In the genomic region with DNA sequence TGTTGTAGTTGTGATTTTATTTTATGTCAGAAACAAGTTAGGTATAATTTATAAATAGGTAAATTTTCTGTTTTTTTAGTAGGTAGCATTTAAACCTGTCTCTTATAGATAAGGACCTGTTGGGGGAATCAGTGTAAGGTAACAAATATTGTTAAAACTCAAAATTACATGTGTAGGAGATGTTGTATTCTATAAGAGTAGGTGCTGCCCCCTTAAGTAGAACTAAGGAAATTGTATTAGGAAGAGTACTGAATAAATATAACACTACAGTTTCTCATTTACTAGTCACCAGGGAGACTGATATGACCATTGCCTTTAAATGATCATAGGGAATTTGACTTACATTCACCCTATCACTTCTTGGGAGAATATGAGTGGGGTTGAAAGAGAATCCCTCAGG, we compare ENCODE assay signal across 9 cellular contexts. TPM values are rescaled to one million over a fixed set of nuclear protein-coding genes. Genes with fewer than 3 reads are reported as not detected.
DNase-seq lines count a peak whose midpoint lies in the region; ATAC-seq and TF ChIP-seq lines count a peak whose summit lies in the region.
"Had no signal": no experiment of that assay in that cellular context is flagged by ENCODE, and none has a peak within 500 bp of the region (broad histone marks: within the 10 kb centered on the region; RNA-seq: fewer than 3 reads in every experiment).

No MANE protein-coding gene starts in this region.

- H3K36me3 Mint-ChIP-seq in CD14-positive monocyte, result peaks cover 40 to 51% of the 10 kb centered on the region in 2 donors

- peak; percentile 37 for TF ChIP-seq CTCF in CD14-positive monocyte (IDR thresholded peaks at IDR 0.05)

- intact Hi-C loops in CD14-positive monocyte (cut with micrococcal nuclease), result loop anchor here in 1 of 2 donors (10.0 kb wide), 1 partner anchor 48 kb away; no protein-coding TSS in a partner anchor

- no peak for ATAC-seq in GM18511 (IDR thresholded peaks at IDR 0.05; ENCODE audit: unreplicated experiment)

- no peaks in the 10 kb centered on the region for H3K27me3 Mint-ChIP-seq in CD14-positive monocyte (ENCODE audit: low read depth in 3 of 3)

- H3K4me3 Mint-ChIP-seq in CD14-positive monocyte, result no peak overlapping the region

- H3K4me1 Mint-ChIP-seq in CD14-positive monocyte, result no peaks in the 10 kb centered on the region

- H3K9me3 Mint-ChIP-seq in CD14-positive monocyte, result no peaks in the 10 kb centered on the region

- H3K27ac Mint-ChIP-seq in CD14-positive monocyte, result no peak overlapping the region

- DNase-seq in CD14-positive monocyte (ENCODE audit: low spot score) (no peak), H4 (ENCODE audit: low spot score) (peak; percentile 27), SW480 (ENCODE audit: low spot score) (peak; percentile 53), kidney glomerular epithelial cell (lab: John Stamatoyannopoulos, UW) (peak; percentile 31), cerebellum (ENCODE audit: low spot score) (no peak), GDM1 (lab: John Stamatoyannopoulos, UW) (no peak)
- DNase-seq in activated CD4-positive, alpha-beta T cell treated with anti-CD3 and anti-CD28 coated beads, Interleukin-2, amount 50 U/mL, for 48 hours, result no peak
- DNase-seq: esophagus squamous epithelium had no signal

RNA-seq across cellular contexts. Expression of gene SLC25A36, which starts 31.2 kb away (rescaled TPM):
- polyA plus RNA-seq in CD14-positive monocyte, result 10 to 100 TPM; 20.4 to 20.6 TPM
- 41.9 and 49.7 TPM in 2 replicates for total RNA-seq in H4 (2014; rRNA removed; shearing (Covaris generic))
- 187 TPM for total RNA-seq in cerebellum

Comparison
In these comparisons a context has a peak if more than half of its experiments do, and no peak if none do; other contexts are left out.
1. DNase-seq: peak in H4 (single experiment), SW480 (single experiment) and kidney glomerular epithelial cell (single experiment); none in CD14-positive monocyte (single experiment), cerebellum (single experiment), activated CD4-positive, alpha-beta T cell treated with anti-CD3 and anti-CD28 coated beads, Interleukin-2, amount 50 U/mL, for 48 hours (0 of 2) and GDM1 (single experiment).